In genomic region chr1:116375884-116376733, GRCh38 we compare ENCODE assay signal across 9 cellular contexts. TPM values are rescaled to one million over a fixed set of nuclear protein-coding genes. Genes with fewer than 3 reads are reported as not detected.
DNase-seq lines count a peak whose midpoint lies in the region; ATAC-seq, FAIRE-seq and TF ChIP-seq lines count a peak whose summit lies in the region.
"Had no signal": no experiment of that assay in that cellular context is flagged by ENCODE, and none has a peak within 500 bp of the region (broad histone marks: within the 10 kb centered on the region; RNA-seq: fewer than 3 reads in every experiment).

No MANE protein-coding gene starts in this region.

- TF ChIP-seq CTCF in fibroblast of pulmonary artery (IDR thresholded peaks at IDR 0.05; ENCODE audit: low read length, missing control alignments) (no peak), neural crest cell (conservative IDR thresholded peaks at IDR 0.05) (no peak), type B pancreatic cell (conservative IDR thresholded peaks at IDR 0.05) (no peak)

- peaks cover 68 to 79% (median 72%) of the 10 kb centered on the region in 3 donors for H3K4me1 Mint-ChIP-seq in CD8-positive, alpha-beta memory T cell
- H3K4me1 Mint-ChIP-seq in neural crest cell (peaks cover 55% of the 10 kb centered on the region), type B pancreatic cell (ENCODE audit: unreplicated experiment) (peaks cover 59% of the 10 kb centered on the region)

- peaks cover 0 to 2% of the 10 kb centered on the region in 2 donors for H3K27me3 Mint-ChIP-seq in CD8-positive, alpha-beta memory T cell
- H3K27me3 Mint-ChIP-seq in neural crest cell (ENCODE audit: low read depth) (peaks cover 5% of the 10 kb centered on the region), type B pancreatic cell (no peaks in the 10 kb centered on the region)

- H3K4me3 ChIP-seq in CD8-positive, alpha-beta memory T cell (ENCODE audit: low read length): peak overlapping the region; percentile 67
- peak overlapping the region; percentile 85 for H3K4me3 ChIP-seq in fibroblast of pulmonary artery (replicated peaks; ENCODE audit: low read depth, low read length)
- H3K4me3 ChIP-seq: SJCRH30 had no signal

- POLR2A ChIA-PET in CD8-positive, alpha-beta memory T cell (lab: Charles Lee): interaction anchor here (0.6 to 4.0 kb wide), 7 partner anchors 8 to 1623 kb away, joined by 3 to 16 read pairs (median 6); no protein-coding TSS in a partner anchor

- H3K36me3 ChIP-seq in CD8-positive, alpha-beta memory T cell (ENCODE audit: insufficient read depth, low read length): no peaks in the 10 kb centered on the region
- H3K36me3 ChIP-seq: SJCRH30 had no signal

- H3K27ac Mint-ChIP-seq in CD8-positive, alpha-beta memory T cell: peak overlapping the region; percentile 92 to 99 (median 96)
- no peak overlapping the region for H3K27ac Mint-ChIP-seq in neural crest cell (ENCODE audit: unreplicated experiment)
- H3K27ac Mint-ChIP-seq in type B pancreatic cell: peak overlapping the region; percentile 89

- H3K27ac ChIP-seq in CD8-positive, alpha-beta memory T cell (ENCODE audit: low read depth, low read length): peak overlapping the region; percentile 79
- H3K27ac ChIP-seq: SJCRH30 had no signal

- H3K4me3 Mint-ChIP-seq in CD8-positive, alpha-beta memory T cell: peak overlapping the region; percentile 89 to 98 (median 97)
- peak overlapping the region; percentile 98 for H3K4me3 Mint-ChIP-seq in neural crest cell
- H3K4me3 Mint-ChIP-seq in type B pancreatic cell: peak overlapping the region; percentile 97

- H3K27me3 ChIP-seq in CD8-positive, alpha-beta memory T cell (ENCODE audit: insufficient read depth, low read length, poor library complexity, severe bottlenecking): no peaks in the 10 kb centered on the region
- H3K27me3 ChIP-seq: SJCRH30 had no signal

- peak in 4 of 5 donors; percentile 9 to 56 (median 32) for DNase-seq in CD8-positive, alpha-beta memory T cell
- DNase-seq in LoVo (ENCODE audit: low spot score) (peak; percentile 79), fibroblast of pulmonary artery (ENCODE audit: low read depth) (peak; percentile 85), neural crest cell (ENCODE audit: low read depth, low spot score) (no peak), type B pancreatic cell (ENCODE audit: extremely low spot score, unreplicated experiment) (no peak), frontal cortex (ENCODE audit: low spot score in 2 of 2) (no peak)
- DNase-seq in activated CD8-positive, alpha-beta memory T cell treated with anti-CD3 and anti-CD28 coated beads, Interleukin-2, amount 50 U/mL, for 48 hours: peak; percentile 66

- CTCF ChIA-PET in CD8-positive, alpha-beta memory T cell (lab: Charles Lee): interaction anchor here (1.1 to 2.6 kb wide), 7 partner anchors 11 to 237 kb away, joined by 3 to 17 read pairs (median 5); no protein-coding TSS in a partner anchor

- no peak for ATAC-seq in HG03432 (IDR thresholded peaks at IDR 0.05; ENCODE audit: unreplicated experiment)

- H3K4me1 ChIP-seq in CD8-positive, alpha-beta memory T cell (ENCODE audit: insufficient read depth, low read length): peaks cover 69% of the 10 kb centered on the region

- FAIRE-seq in frontal cortex (lab: Jason Lieb, UNC): no peak

- peaks cover 0 to 14% (median 0%) of the 10 kb centered on the region in 3 donors for H3K36me3 Mint-ChIP-seq in CD8-positive, alpha-beta memory T cell
- H3K36me3 Mint-ChIP-seq in neural crest cell (ENCODE audit: low read depth): no peaks in the 10 kb centered on the region
- H3K36me3 Mint-ChIP-seq in type B pancreatic cell: peaks cover 2% of the 10 kb centered on the region

- no peaks in the 10 kb centered on the region for H3K9me3 Mint-ChIP-seq in CD8-positive, alpha-beta memory T cell
- H3K9me3 Mint-ChIP-seq in neural crest cell (no peaks in the 10 kb centered on the region), type B pancreatic cell (no peaks in the 10 kb centered on the region)

- no peaks in the 10 kb centered on the region for H3K9me3 ChIP-seq in CD8-positive, alpha-beta memory T cell (ENCODE audit: low read length)
- H3K9me3 ChIP-seq: SJCRH30 had no signal

RNA-seq across cellular contexts. Expression of gene ATP1A1, which starts 3.1 kb away (rescaled TPM):
- 100 to 1,000 TPM; 259 to 263 TPM for total RNA-seq in CD8-positive, alpha-beta memory T cell
- polyA plus RNA-seq in CD8-positive, alpha-beta memory T cell: 58.0 TPM
- total RNA-seq in neural crest cell (175 and 176 TPM in 2 replicates), type B pancreatic cell (ENCODE audit: low replicate concordance) (374 and 695 TPM in 2 replicates), frontal cortex (79.9 TPM)

Comparison
In these comparisons a context has a peak if more than half of its experiments do, and no peak if none do; other contexts are left out.
1. DNase-seq: peak in CD8-positive, alpha-beta memory T cell (4 of 5), LoVo (single experiment), activated CD8-positive, alpha-beta memory T cell treated with anti-CD3 and anti-CD28 coated beads, Interleukin-2, amount 50 U/mL, for 48 hours (single experiment) and fibroblast of pulmonary artery (single experiment); none in neural crest cell (single experiment), type B pancreatic cell (single experiment) and frontal cortex (0 of 2).
2. Peak in every context shown above with its lines, with median percentiles within 50 percentile points of each other: H3K4me3 Mint-ChIP-seq.